1 cellular context compared by ENCODE assay signal in the genomic region with DNA sequence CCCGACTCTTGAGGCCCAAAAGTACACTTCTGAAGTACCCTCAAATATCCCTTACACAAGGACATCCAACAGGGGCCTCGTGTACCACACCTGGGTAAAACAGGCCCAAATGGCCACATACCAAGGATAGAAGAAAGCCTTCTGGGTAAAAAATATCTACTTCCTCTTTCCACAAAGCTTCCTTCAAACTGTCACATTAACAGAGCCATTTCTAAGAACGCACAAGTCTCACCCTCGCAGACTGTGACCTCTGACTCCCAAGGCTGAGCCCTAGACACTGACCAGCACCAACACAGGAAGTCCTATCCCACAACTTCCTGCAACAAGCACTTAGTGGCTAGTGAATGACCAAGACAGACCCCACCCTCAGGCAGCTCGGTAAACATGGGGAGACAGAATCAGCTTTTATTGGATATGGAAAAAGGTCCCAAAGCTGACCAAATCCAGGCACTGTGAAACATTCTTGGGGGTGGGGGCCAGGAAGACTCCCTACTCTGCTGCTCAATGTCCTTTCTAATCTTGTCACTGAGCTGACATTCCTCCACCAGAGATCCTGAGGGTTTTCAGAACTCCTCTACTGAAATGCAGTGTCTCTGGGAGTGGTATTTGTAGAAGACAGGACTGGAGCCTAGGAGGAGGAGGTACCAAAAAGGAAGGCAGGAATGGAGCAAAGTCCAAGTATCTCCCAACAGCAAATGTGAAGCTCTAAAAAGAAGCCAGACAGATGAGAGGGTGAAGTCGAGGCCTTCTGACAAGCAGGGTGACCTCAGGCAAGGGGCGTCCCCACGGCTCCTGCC.
TF ChIP-seq lines count a peak whose summit lies in the region.

No MANE protein-coding gene starts in this region.

TF ChIP-seq in K562, 482 proteins besides CTCF, POLR2A, EP300 and RAD21 (continued from another document and continues in another):
- no peak for TF ChIP-seq NR1H2 (CRISPR knock-in tag; IDR thresholded peaks at IDR 0.05)
- TF ChIP-seq KLF6 (CRISPR knock-in tag; IDR thresholded peaks at IDR 0.05; ENCODE audit: borderline replicate concordance), result peak; percentile 64; the same call in 1 of the 2 replicates
- TF ChIP-seq SNRNP70 (optimal IDR thresholded peaks at IDR 0.05; ENCODE audit: low read depth, low read length), result no peak
- TF ChIP-seq SMAD2 (IDR thresholded peaks at IDR 0.05; ENCODE audit: low read depth, low read length), result no peak
- TF ChIP-seq ZNF24 (IDR thresholded peaks at IDR 0.05), result no peak
- no peak for TF ChIP-seq SNIP1 (IDR thresholded peaks at IDR 0.05; ENCODE audit: low read depth)
- peak; percentile 31; the same call in 1 of the 2 replicates for TF ChIP-seq ZNF79 (CRISPR knock-in tag; IDR thresholded peaks at IDR 0.05; ENCODE audit: low read depth)
- no peak for TF ChIP-seq XRCC5 (IDR thresholded peaks at IDR 0.05; ENCODE audit: low read depth, low read length)
- TF ChIP-seq CSDE1 (IDR thresholded peaks at IDR 0.05), result no peak
- no peak for TF ChIP-seq RBFOX2 (IDR thresholded peaks at IDR 0.05; ENCODE audit: low read depth, low read length)
- peak; percentile 53; the same call in 1 of the 2 replicates for TF ChIP-seq ATF7 (IDR thresholded peaks at IDR 0.05)
- TF ChIP-seq KAT8 (IDR thresholded peaks at IDR 0.05; ENCODE audit: low read depth), result no peak
- 0 out of 2 replicates have a peak, but pooled peaks have one; percentile 53 for TF ChIP-seq ELF4 (CRISPR knock-in tag; IDR thresholded peaks at IDR 0.05)
- no peak for TF ChIP-seq POLR3A (IDR thresholded peaks at IDR 0.05; ENCODE audit: borderline replicate concordance, extremely low read depth, insufficient read depth, insufficient read length)
- TF ChIP-seq, protein P1, sequence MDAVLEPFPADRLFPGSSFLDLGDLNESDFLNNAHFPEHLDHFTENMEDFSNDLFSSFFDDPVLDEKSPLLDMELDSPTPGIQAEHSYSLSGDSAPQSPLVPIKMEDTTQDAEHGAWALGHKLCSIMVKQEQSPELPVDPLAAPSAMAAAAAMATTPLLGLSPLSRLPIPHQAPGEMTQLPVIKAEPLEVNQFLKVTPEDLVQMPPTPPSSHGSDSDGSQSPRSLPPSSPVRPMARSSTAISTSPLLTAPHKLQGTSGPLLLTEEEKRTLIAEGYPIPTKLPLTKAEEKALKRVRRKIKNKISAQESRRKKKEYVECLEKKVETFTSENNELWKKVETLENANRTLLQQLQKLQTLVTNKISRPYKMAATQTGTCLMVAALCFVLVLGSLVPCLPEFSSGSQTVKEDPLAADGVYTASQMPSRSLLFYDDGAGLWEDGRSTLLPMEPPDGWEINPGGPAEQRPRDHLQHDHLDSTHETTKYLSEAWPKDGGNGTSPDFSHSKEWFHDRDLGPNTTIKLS (IDR thresholded peaks at IDR 0.05; ENCODE audit: borderline replicate concordance, low read depth), result no peak
- no peak for TF ChIP-seq ZFP36 (IDR thresholded peaks at IDR 0.05; ENCODE audit: low read depth, low read length, partially characterized antibody)
- no peak for TF ChIP-seq DACH1 (IDR thresholded peaks at IDR 0.05; ENCODE audit: partially characterized antibody)
- peak; percentile 53; the same call in 1 of the 2 replicates for TF ChIP-seq POLR2AphosphoS5 (IDR thresholded peaks at IDR 0.05; ENCODE audit: control insufficient read depth, insufficient read depth, low read depth, low read length)
- peak; percentile 95 for TF ChIP-seq DMBX1 (CRISPR knock-in tag; IDR thresholded peaks at IDR 0.05; ENCODE audit: borderline replicate concordance)
- TF ChIP-seq, protein P2, sequence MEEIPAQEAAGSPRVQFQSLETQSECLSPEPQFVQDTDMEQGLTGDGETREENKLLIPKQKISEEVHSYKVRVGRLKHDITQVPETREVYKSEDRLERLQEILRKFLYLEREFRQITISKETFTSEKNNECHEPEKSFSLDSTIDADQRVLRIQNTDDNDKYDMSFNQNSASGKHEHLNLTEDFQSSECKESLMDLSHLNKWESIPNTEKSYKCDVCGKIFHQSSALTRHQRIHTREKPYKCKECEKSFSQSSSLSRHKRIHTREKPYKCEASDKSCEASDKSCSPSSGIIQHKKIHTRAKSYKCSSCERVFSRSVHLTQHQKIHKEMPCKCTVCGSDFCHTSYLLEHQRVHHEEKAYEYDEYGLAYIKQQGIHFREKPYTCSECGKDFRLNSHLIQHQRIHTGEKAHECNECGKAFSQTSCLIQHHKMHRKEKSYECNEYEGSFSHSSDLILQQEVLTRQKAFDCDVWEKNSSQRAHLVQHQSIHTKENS (CRISPR knock-in tag; IDR thresholded peaks at IDR 0.05), result no peak
- TF ChIP-seq FOS (IDR thresholded peaks at IDR 0.05; ENCODE audit: extremely low read depth, insufficient read length), result no peak
- TF ChIP-seq HCFC1 (IDR thresholded peaks at IDR 0.05; ENCODE audit: low read depth, low read length), result peak; percentile 20; the same call in 1 of the 2 replicates
- no peak for TF ChIP-seq ERF (CRISPR knock-in tag; IDR thresholded peaks at IDR 0.05)
- TF ChIP-seq EGR1 (conservative IDR thresholded peaks at IDR 0.05), result no peak
- TF ChIP-seq ZSCAN29 (IDR thresholded peaks at IDR 0.05), result no peak
- TF ChIP-seq, protein P3, sequence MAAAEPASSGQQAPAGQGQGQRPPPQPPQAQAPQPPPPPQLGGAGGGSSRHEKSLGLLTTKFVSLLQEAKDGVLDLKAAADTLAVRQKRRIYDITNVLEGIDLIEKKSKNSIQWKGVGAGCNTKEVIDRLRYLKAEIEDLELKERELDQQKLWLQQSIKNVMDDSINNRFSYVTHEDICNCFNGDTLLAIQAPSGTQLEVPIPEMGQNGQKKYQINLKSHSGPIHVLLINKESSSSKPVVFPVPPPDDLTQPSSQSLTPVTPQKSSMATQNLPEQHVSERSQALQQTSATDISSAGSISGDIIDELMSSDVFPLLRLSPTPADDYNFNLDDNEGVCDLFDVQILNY (CRISPR knock-in tag; IDR thresholded peaks at IDR 0.05), result no peak
- TF ChIP-seq THAP7 (CRISPR knock-in tag; IDR thresholded peaks at IDR 0.05), result no peak
- peak; percentile 94 for TF ChIP-seq HES1 (IDR thresholded peaks at IDR 0.05; ENCODE audit: low read depth)
- no peak for TF ChIP-seq ZMIZ1 (IDR thresholded peaks at IDR 0.05; ENCODE audit: low read depth in 2 of 2, low read length in 2 of 2)
- no peak for TF ChIP-seq ZNF76 (CRISPR knock-in tag; IDR thresholded peaks at IDR 0.05; ENCODE audit: borderline replicate concordance)
- TF ChIP-seq ZNF740 (CRISPR knock-in tag; IDR thresholded peaks at IDR 0.05), result no peak
- TF ChIP-seq ZNF740 (tag; IDR thresholded peaks at IDR 0.05), result no peak
- TF ChIP-seq MLX (CRISPR knock-in tag; conservative IDR thresholded peaks at IDR 0.05), result no peak
- no peak for TF ChIP-seq TAF9B (IDR thresholded peaks at IDR 0.05; ENCODE audit: partially characterized antibody)
- peak; percentile 63; the same call in 1 of the 2 replicates for TF ChIP-seq ESRRA (IDR thresholded peaks at IDR 0.05; ENCODE audit: borderline replicate concordance, low read depth)
- TF ChIP-seq SMARCE1 (IDR thresholded peaks at IDR 0.05), result no peak
- TF ChIP-seq ARID3B (CRISPR knock-in tag; IDR thresholded peaks at IDR 0.05; ENCODE audit: borderline replicate concordance), result no peak
- peak; percentile 69 for TF ChIP-seq MEIS2 (IDR thresholded peaks at IDR 0.05; ENCODE audit: partially characterized antibody)
- no peak for TF ChIP-seq MXD1 (CRISPR knock-in tag; IDR thresholded peaks at IDR 0.05; ENCODE audit: borderline replicate concordance, poor library complexity, severe bottlenecking)
- no peak for TF ChIP-seq SRSF3 (IDR thresholded peaks at IDR 0.05; ENCODE audit: insufficient read depth, low read length)
- no peak for TF ChIP-seq CGGBP1 (CRISPR knock-in tag; IDR thresholded peaks at IDR 0.05)
- TF ChIP-seq MBD1 (CRISPR knock-in tag; IDR thresholded peaks at IDR 0.05), result no peak
